Comparison of ENCODE assay signal across 10 cellular contexts in the genomic region with DNA sequence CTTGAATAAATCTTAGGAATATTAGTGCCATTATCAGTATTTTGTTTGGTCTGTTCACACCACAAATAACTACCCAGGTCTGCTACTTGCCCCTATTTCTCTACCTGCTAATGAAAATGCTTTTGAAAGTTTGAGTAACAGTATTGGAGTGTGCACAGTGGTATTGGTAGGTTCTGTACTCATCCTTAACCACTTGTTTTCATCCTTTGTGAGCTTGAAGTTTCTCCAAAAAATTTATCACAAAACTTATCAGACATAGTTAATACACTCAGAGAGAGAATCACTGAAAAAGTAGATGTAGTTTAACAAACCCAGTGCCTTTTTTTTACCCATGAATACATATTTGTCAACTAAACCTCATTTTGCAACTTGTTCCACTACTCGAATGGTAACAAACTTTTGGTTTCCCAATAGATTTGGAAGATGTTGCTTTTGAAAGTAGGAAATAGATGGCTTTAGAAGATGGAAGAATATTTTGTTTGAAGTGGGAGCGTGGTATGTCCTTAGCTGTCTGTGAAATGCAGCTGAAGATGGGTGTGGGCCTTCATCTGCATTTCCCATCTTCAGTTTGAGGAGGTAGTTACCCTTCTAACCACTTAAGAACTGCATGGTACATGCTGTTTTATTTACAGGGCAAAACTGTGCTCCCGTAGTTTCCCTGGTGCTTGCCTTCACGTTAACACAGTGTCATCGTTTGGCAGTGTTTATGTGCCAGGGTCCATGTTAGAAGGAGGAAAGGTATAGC. TPM values are rescaled to one million over a fixed set of nuclear protein-coding genes. Genes with fewer than 3 reads are reported as not detected.
A peak's percentile ranks its signal among the peaks of the same experiment; 100 is the strongest.
DNase-seq lines count a peak whose midpoint lies in the region; ATAC-seq, FAIRE-seq and TF ChIP-seq lines count a peak whose summit lies in the region.
"Had no signal": no experiment of that assay in that cellular context is flagged by ENCODE, and none has a peak within 500 bp of the region (broad histone marks: within the 10 kb centered on the region; RNA-seq: fewer than 3 reads in every experiment).

No MANE protein-coding gene starts in this region.

- no peaks in the 10 kb centered on the region for H3K36me3 ChIP-seq in prostate gland

- no peaks in the 10 kb centered on the region for H3K9me3 ChIP-seq in prostate gland

- no peak overlapping the region for H3K4me3 Mint-ChIP-seq in dendritic cell treated with granulocyte-macrophage colony-stimulating factor and Interleukin-4, amounts not matched to agents 40 ng/mL and 50 ng/mL, for 4 days
- H3K4me3 Mint-ChIP-seq: nephron had no signal

- H3K36me3 Mint-ChIP-seq in dendritic cell treated with granulocyte-macrophage colony-stimulating factor and Interleukin-4, amounts not matched to agents 40 ng/mL and 50 ng/mL, for 4 days (ENCODE audit: low read depth): peaks cover 33% of the 10 kb centered on the region

- H3K4me3 ChIP-seq in GM08714 (ENCODE audit: low read length): peak overlapping the region; percentile 51; the same call in 1 of the 2 replicates
- no peak overlapping the region for H3K4me3 ChIP-seq in prostate gland

- peaks cover 14% of the 10 kb centered on the region for H3K4me1 ChIP-seq in prostate gland (replicated peaks)

- H3K27ac Mint-ChIP-seq in dendritic cell treated with granulocyte-macrophage colony-stimulating factor and Interleukin-4, amounts not matched to agents 40 ng/mL and 50 ng/mL, for 4 days: peak overlapping the region; percentile 54

- no peaks in the 10 kb centered on the region for H3K27me3 Mint-ChIP-seq in dendritic cell treated with granulocyte-macrophage colony-stimulating factor and Interleukin-4, amounts not matched to agents 40 ng/mL and 50 ng/mL, for 4 days

- no peak for TF ChIP-seq POLR2A in prostate gland (IDR thresholded peaks at IDR 0.05)

- H3K27me3 ChIP-seq in prostate gland (replicated peaks; ENCODE audit: insufficient read depth): no peaks in the 10 kb centered on the region

- H3K9me3 Mint-ChIP-seq in dendritic cell treated with granulocyte-macrophage colony-stimulating factor and Interleukin-4, amounts not matched to agents 40 ng/mL and 50 ng/mL, for 4 days: no peaks in the 10 kb centered on the region
- H3K9me3 Mint-ChIP-seq: nephron had no signal

- ATAC-seq in GM19351 (IDR thresholded peaks at IDR 0.05; ENCODE audit: unreplicated experiment) (no peak), HG02885 (IDR thresholded peaks at IDR 0.05; ENCODE audit: poor library complexity, unreplicated experiment) (no peak)

- FAIRE-seq in D721Med (lab: Jason Lieb, UNC): no peak
- FAIRE-seq: bronchial epithelial cell had no signal

- peaks cover 86% of the 10 kb centered on the region for H3K4me1 Mint-ChIP-seq in dendritic cell treated with granulocyte-macrophage colony-stimulating factor and Interleukin-4, amounts not matched to agents 40 ng/mL and 50 ng/mL, for 4 days (ENCODE audit: low read depth)

- 47% methylated on average over 5 of the region's 5 CpGs for WGBS in prostate gland

- no peak for TF ChIP-seq CTCF in prostate gland (IDR thresholded peaks at IDR 0.05)
- no peak for TF ChIP-seq CTCF in D721Med (IDR thresholded peaks at IDR 0.05; ENCODE audit: insufficient read depth, missing control alignments)

- intact Hi-C loops in dendritic cell treated with granulocyte-macrophage colony-stimulating factor and Interleukin-4, amounts not matched to agents 40 ng/mL and 50 ng/mL, for 4 days (cut with micrococcal nuclease): no loop called here
- intact Hi-C loops in prostate gland (cut with DNase I): no loop called here

- H3K27ac ChIP-seq in prostate gland: peak overlapping the region; percentile 20 to 58

- DNase-seq in MV-4-11 (lab: John Stamatoyannopoulos, UW) (peak; percentile 28), prostate gland (ENCODE audit: low spot score) (no peak), D721Med (ENCODE audit: insufficient read length, low spot score) (no peak), SW 1271 (lab: John Stamatoyannopoulos, UW) (no peak)

RNA-seq across cellular contexts. Expression of a gene that starts 9.0 kb away (rescaled TPM):
- 10 to 100 TPM; 28.5 to 46.6 TPM for total RNA-seq in prostate gland
